ENCODE assay signal across 22 cellular contexts in genomic region chr15:29003446-29004233, GRCh38.
DNase-seq lines count a peak whose midpoint lies in the region; ATAC-seq and TF ChIP-seq lines count a peak whose summit lies in the region.
"Had no signal": no experiment of that assay in that cellular context is flagged by ENCODE, and none has a peak within 500 bp of the region (broad histone marks: within the 10 kb centered on the region; RNA-seq: fewer than 3 reads in every experiment).

No MANE protein-coding gene starts in this region.

- H3K27ac ChIP-seq in BLaER1 (0 out of 2 replicates have a peak overlapping the region, but pooled peaks have one; percentile 24), KOPT-K1 (ENCODE audit: low read depth, low read length, poor library complexity, severe bottlenecking) (peak overlapping the region; percentile 46)
- H3K27ac ChIP-seq: heart right ventricle, uterus had no signal

- H3K36me3 Mint-ChIP-seq in natural killer cell: peaks cover 14% of the 10 kb centered on the region
- H3K36me3 Mint-ChIP-seq in activated CD4-positive, alpha-beta memory T cell treated with anti-CD3 and anti-CD28 coated beads for 36 hours: peaks cover 5% of the 10 kb centered on the region
- H3K36me3 Mint-ChIP-seq: memory B cell had no signal

- DNase-seq in amniotic epithelial cell (ENCODE audit: low read depth) (peak; percentile 15), natural killer cell (no peak), G401 (ENCODE audit: low spot score) (no peak), SK-N-DZ (ENCODE audit: low spot score) (no peak)
- no peak for DNase-seq in activated CD4-positive, alpha-beta memory T cell treated with anti-CD3 and anti-CD28 coated beads for 36 hours
- DNase-seq: BE2C; central memory CD4-positive, alpha-beta T cell; heart right ventricle; Karpas-422; left cardiac atrium; NCI-H1694 treated with DMSO at 0.1 percent for 48 hours; NCI-H2171 treated with DMSO at 0.1 percent for 48 hours; NCI-H526; small intestine; stimulated activated CD4-positive, alpha-beta T cell treated with anti-CD3 and anti-CD28 coated beads, Interleukin-2, amount 100 ng/mL, for 24 hours; T-helper 2 cell; uterus had no signal

- H3K27me3 Mint-ChIP-seq in natural killer cell (ENCODE audit: low read depth in 2 of 2): no peaks in the 10 kb centered on the region
- no peaks in the 10 kb centered on the region for H3K27me3 Mint-ChIP-seq in activated CD4-positive, alpha-beta memory T cell treated with anti-CD3 and anti-CD28 coated beads for 36 hours

- H3K36me3 ChIP-seq in BLaER1 (peaks cover 23% of the 10 kb centered on the region), KOPT-K1 (ENCODE audit: insufficient read depth, low read length) (no peaks in the 10 kb centered on the region)
- H3K36me3 ChIP-seq: BE2C, heart right ventricle, uterus had no signal

- TF ChIP-seq CTCF in natural killer cell (IDR thresholded peaks at IDR 0.05): no peak

- peaks cover 55 to 70% of the 10 kb centered on the region in 2 donors for H3K4me1 Mint-ChIP-seq in natural killer cell
- H3K4me1 Mint-ChIP-seq in activated CD4-positive, alpha-beta memory T cell treated with anti-CD3 and anti-CD28 coated beads for 36 hours (ENCODE audit: low read depth): no peaks in the 10 kb centered on the region
- H3K4me1 Mint-ChIP-seq: memory B cell had no signal

- in situ Hi-C loops in G401 (cut with HindIII; ENCODE audit: low sequenced_read_pairs): no loop called here

- intact Hi-C loops in natural killer cell (cut with micrococcal nuclease): no loop called here
- intact Hi-C loops in activated CD4-positive, alpha-beta memory T cell treated with anti-CD3 and anti-CD28 coated beads for 36 hours (cut with micrococcal nuclease): no loop called here

- POLR2A ChIA-PET in activated CD4-positive, alpha-beta memory T cell treated with anti-CD3 and anti-CD28 coated beads for 36 hours (lab: Charles Lee): no interaction called here

- ATAC-seq in natural killer cell (peak; percentile 56 to 90 (median 70)), HG03280 (IDR thresholded peaks at IDR 0.05; ENCODE audit: unreplicated experiment) (no peak)
- ATAC-seq: GM12878, heart right ventricle, left cardiac atrium had no signal

- H3K9me3 Mint-ChIP-seq in natural killer cell: peaks cover 0 to 4% of the 10 kb centered on the region in 2 donors
- H3K9me3 Mint-ChIP-seq in activated CD4-positive, alpha-beta memory T cell treated with anti-CD3 and anti-CD28 coated beads for 36 hours: peaks cover 6% of the 10 kb centered on the region

- no peaks in the 10 kb centered on the region for H3K27me3 ChIP-seq in BLaER1
- H3K27me3 ChIP-seq: BE2C, uterus had no signal

- H4K20me1 ChIP-seq in BLaER1: no peaks in the 10 kb centered on the region

- H3K9ac ChIP-seq in BLaER1: no peak overlapping the region

- H3K9me3 ChIP-seq in BLaER1 (peaks cover 25% of the 10 kb centered on the region), KOPT-K1 (ENCODE audit: insufficient read depth, low read length, poor library complexity, severe bottlenecking) (peaks cover 9% of the 10 kb centered on the region)
- H3K9me3 ChIP-seq: BE2C, uterus had no signal

- peak overlapping the region; percentile 52 for H3K4me3 Mint-ChIP-seq in natural killer cell
- no peak overlapping the region for H3K4me3 Mint-ChIP-seq in activated CD4-positive, alpha-beta memory T cell treated with anti-CD3 and anti-CD28 coated beads for 36 hours
- H3K4me3 Mint-ChIP-seq: memory B cell had no signal

- H3K4me2 ChIP-seq in BLaER1: peak overlapping the region; percentile 27

- CTCF ChIA-PET in activated CD4-positive, alpha-beta memory T cell treated with anti-CD3 and anti-CD28 coated beads for 36 hours (lab: Charles Lee): no interaction called here

- H3K4me1 ChIP-seq in BLaER1: peaks cover 10% of the 10 kb centered on the region
- H3K4me1 ChIP-seq: BE2C, heart right ventricle, uterus had no signal

- H3K27ac Mint-ChIP-seq in natural killer cell: peak overlapping the region; percentile 60 to 65
- H3K27ac Mint-ChIP-seq in activated CD4-positive, alpha-beta memory T cell treated with anti-CD3 and anti-CD28 coated beads for 36 hours: no peak overlapping the region
- H3K27ac Mint-ChIP-seq: memory B cell had no signal

- H3K4me3 ChIP-seq in BLaER1: no peak overlapping the region
- H3K4me3 ChIP-seq: GM12878, heart right ventricle, uterus had no signal
